In genomic region chr17:4738136-4739121, GRCh38 we compare ENCODE assay signal across 8 cellular contexts. TPM values are rescaled to one million over a fixed set of nuclear protein-coding genes. Genes with fewer than 3 reads are reported as not detected.
A peak's percentile ranks its signal among the peaks of the same experiment; 100 is the strongest.
DNase-seq lines count a peak whose midpoint lies in the region; ATAC-seq and TF ChIP-seq lines count a peak whose summit lies in the region.

No MANE protein-coding gene starts in this region.

- H3K27ac Mint-ChIP-seq in CD4-positive, alpha-beta memory T cell: peak overlapping the region; percentile 77 to 97 (median 93)
- H3K27ac Mint-ChIP-seq in neural progenitor cell: no peak overlapping the region

- H3K27me3 ChIP-seq in CD4-positive, alpha-beta memory T cell (ENCODE audit: insufficient read depth, low read length): no peaks in the 10 kb centered on the region
- H3K27me3 ChIP-seq in RWPE2 (ENCODE audit: insufficient read depth, poor library complexity, severe bottlenecking) (no peaks in the 10 kb centered on the region), esophagus (ENCODE audit: control insufficient read depth in 1 of 2, insufficient read depth in 2 of 2, low read length in 2 of 2) (no peaks in the 10 kb centered on the region), neural progenitor cell (peaks cover 87% of the 10 kb centered on the region)

- peak overlapping the region; percentile 87 to 95 (median 92) for H3K4me3 Mint-ChIP-seq in CD4-positive, alpha-beta memory T cell
- H3K4me3 Mint-ChIP-seq in neural progenitor cell: peak overlapping the region; percentile 75

- peaks cover 1 to 6% of the 10 kb centered on the region in 2 donors for H3K27me3 Mint-ChIP-seq in CD4-positive, alpha-beta memory T cell
- peaks cover 57% of the 10 kb centered on the region for H3K27me3 Mint-ChIP-seq in neural progenitor cell (ENCODE audit: insufficient read depth, low read depth)

- H3K79me2 ChIP-seq in neural progenitor cell (ENCODE audit: low read depth): no peaks in the 10 kb centered on the region

- 15 to 18% methylated on average over 41 of the region's 41 CpGs for WGBS in esophagus, 2 donors

- intact Hi-C loops in CD4-positive, alpha-beta memory T cell (cut with micrococcal nuclease): loop anchor here (1.0 to 2.0 kb wide), 2 partner anchors 28 to 144 kb away; partner anchors contain the start of gene ARRB2

- peaks cover 5% of the 10 kb centered on the region for H3F3A ChIP-seq in neural progenitor cell (ENCODE audit: low read depth)

- H3K4me1 Mint-ChIP-seq in CD4-positive, alpha-beta memory T cell: peaks cover 10 to 22% (median 16%) of the 10 kb centered on the region in 4 donors
- peaks cover 11% of the 10 kb centered on the region for H3K4me1 Mint-ChIP-seq in neural progenitor cell

- peaks cover 6% of the 10 kb centered on the region for H4K20me1 ChIP-seq in neural progenitor cell (ENCODE audit: low read depth)

- peaks cover 19% of the 10 kb centered on the region for H3K4me1 ChIP-seq in CD4-positive, alpha-beta memory T cell (ENCODE audit: insufficient read depth, low read length)
- H3K4me1 ChIP-seq in RWPE2 (ENCODE audit: insufficient read depth, poor library complexity, severe bottlenecking) (no peaks in the 10 kb centered on the region), esophagus (ENCODE audit: control insufficient read depth in 2 of 2, insufficient read depth in 2 of 2, low read length in 1 of 2) (peaks cover 3 to 5% of the 10 kb centered on the region in 2 donors), neural progenitor cell (peaks cover 3% of the 10 kb centered on the region)

- TF ChIP-seq CTCF in RWPE2 (IDR thresholded peaks at IDR 0.05; ENCODE audit: poor library complexity, severe bottlenecking) (no peak), neural progenitor cell (IDR thresholded peaks at IDR 0.05) (no peak)

- H3K4me2 ChIP-seq in neural progenitor cell: peak overlapping the region; percentile 76

- peak overlapping the region; percentile 25 for H3K27ac ChIP-seq in CD4-positive, alpha-beta memory T cell (ENCODE audit: low read depth, low read length)
- H3K27ac ChIP-seq in RWPE2 (ENCODE audit: poor library complexity, severe bottlenecking) (no peak overlapping the region), esophagus (ENCODE audit: low read depth in 2 of 2, low read length in 1 of 2) (peak overlapping the region; percentile 58 to 62), neural progenitor cell (no peak overlapping the region)

- POLR2A ChIA-PET in CD4-positive, alpha-beta memory T cell (lab: Charles Lee; ENCODE audit: partially characterized antibody): interaction anchor here (0.8 to 1.9 kb wide), 5 partner anchors 23 to 52 kb away, joined by 3 to 6 read pairs (median 4); no protein-coding TSS in a partner anchor

- no peaks in the 10 kb centered on the region for H3K36me3 Mint-ChIP-seq in CD4-positive, alpha-beta memory T cell
- no peaks in the 10 kb centered on the region for H3K36me3 Mint-ChIP-seq in neural progenitor cell

- H3K9ac ChIP-seq in neural progenitor cell: no peak overlapping the region

- no peaks in the 10 kb centered on the region for H3K9me3 Mint-ChIP-seq in CD4-positive, alpha-beta memory T cell
- H3K9me3 Mint-ChIP-seq in neural progenitor cell: peaks cover 2% of the 10 kb centered on the region

- peak; percentile 12; the same call in 1 of the 3 replicates for ATAC-seq in RWPE2 (ENCODE audit: low read depth)
- ATAC-seq in GM21619 (IDR thresholded peaks at IDR 0.05; ENCODE audit: unreplicated experiment): no peak

- no peaks in the 10 kb centered on the region for H3K9me3 ChIP-seq in CD4-positive, alpha-beta memory T cell (ENCODE audit: control insufficient read depth in 1 of 2, low read length in 2 of 2)
- H3K9me3 ChIP-seq in RWPE2 (ENCODE audit: severe bottlenecking) (no peaks in the 10 kb centered on the region), esophagus (ENCODE audit: control insufficient read depth in 2 of 2, insufficient read depth in 1 of 2, low read depth in 1 of 2, low read length in 1 of 2) (no peaks in the 10 kb centered on the region), neural progenitor cell (ENCODE audit: low read depth) (no peaks in the 10 kb centered on the region)

- peak; percentile 22 to 56 (median 43) for DNase-seq in CD4-positive, alpha-beta memory T cell
- DNase-seq in RWPE2 (ENCODE audit: low spot score): no peak
- DNase-seq in neural progenitor cell (ENCODE audit: low spot score): peak; percentile 33
- no peak for DNase-seq in NCI-H2107 (lab: John Stamatoyannopoulos, UW)
- DNase-seq in A172 (ENCODE audit: low spot score): no peak
- DNase-seq in COLO668 (lab: John Stamatoyannopoulos, UW; ENCODE audit: unreplicated experiment): no peak

- peak overlapping the region in 1 of 2 donors; percentile 67 for H3K4me3 ChIP-seq in CD4-positive, alpha-beta memory T cell (ENCODE audit: low read length in 2 of 2)
- H3K4me3 ChIP-seq in RWPE2 (ENCODE audit: severe bottlenecking) (peak overlapping the region; percentile 55), esophagus (ENCODE audit: low read depth in 1 of 2, low read length in 2 of 2) (peak overlapping the region; percentile 73 to 81), neural progenitor cell (peak overlapping the region; percentile 64)

- H3K36me3 ChIP-seq in CD4-positive, alpha-beta memory T cell (ENCODE audit: insufficient read depth, low read length): no peaks in the 10 kb centered on the region
- H3K36me3 ChIP-seq in RWPE2 (ENCODE audit: low read depth): no peaks in the 10 kb centered on the region
- H3K36me3 ChIP-seq in esophagus (ENCODE audit: control insufficient read depth in 2 of 2, insufficient read depth in 2 of 2, low read length in 1 of 2): no peaks in the 10 kb centered on the region
- H3K36me3 ChIP-seq in neural progenitor cell: no peaks in the 10 kb centered on the region

- CTCF ChIA-PET in CD4-positive, alpha-beta memory T cell (lab: Charles Lee; ENCODE audit: partially characterized antibody): interaction anchor here (0.6 to 1.6 kb wide), 5 partner anchors 23 to 142 kb away, joined by 3 to 6 read pairs (median 3); partner anchors contain the start of genes ARRB2 and PELP1

- H2AFZ ChIP-seq in neural progenitor cell (replicated peaks): no peak overlapping the region

RNA-seq across cellular contexts. Expression of gene ZMYND15, which starts 1.2 kb away (rescaled TPM):
- under 1 TPM; 0.41 to 0.44 TPM for total RNA-seq in CD4-positive, alpha-beta memory T cell
- polyA plus RNA-seq in CD4-positive, alpha-beta memory T cell: under 1 TPM in 1 of 2 donors, not detected in 1; 0.15 TPM
- polyA plus RNA-seq in esophagus: under 1 TPM; 0.82 to 0.96 TPM
- not detected in 2 replicates for total RNA-seq in neural progenitor cell (ENCODE audit: low replicate concordance)
- 0.07 and 0.21 TPM in 2 replicates for total RNA-seq in A172 (2014; rRNA removed; shearing (Covaris generic))

RNA-seq across cellular contexts. Expression of gene CXCL16, which starts 1.3 kb away (rescaled TPM):
- total RNA-seq in CD4-positive, alpha-beta memory T cell: 1 to 10 TPM; 3.2 to 3.4 TPM
- polyA plus RNA-seq in CD4-positive, alpha-beta memory T cell: 1 to 10 TPM; 1.8 to 3.8 TPM
- polyA plus RNA-seq in esophagus: 10 to 100 TPM; 10.9 to 20.3 TPM
- total RNA-seq in neural progenitor cell (ENCODE audit: low replicate concordance): 0.21 and 0.43 TPM in 2 replicates
- total RNA-seq in A172 (2014; rRNA removed; shearing (Covaris generic)): 5.1 and 8.1 TPM in 2 replicates

RNA-seq across cellular contexts. Expression of gene MED11, which starts 7.2 kb away (rescaled TPM):
- 10 to 100 TPM; 31.7 to 35.4 TPM for total RNA-seq in CD4-positive, alpha-beta memory T cell
- 10 to 100 TPM; 37.5 to 54.0 TPM for polyA plus RNA-seq in CD4-positive, alpha-beta memory T cell
- polyA plus RNA-seq in esophagus: 10 to 100 TPM; 29.8 to 31.1 TPM
- 27.3 and 31.6 TPM in 2 replicates for total RNA-seq in neural progenitor cell (ENCODE audit: low replicate concordance)
- total RNA-seq in A172 (2014; rRNA removed; shearing (Covaris generic)): 29.9 and 33.3 TPM in 2 replicates

RNA-seq across cellular contexts. Expression of gene ARRB2, which starts 28.0 kb away (rescaled TPM):
- 100 to 1,000 TPM; 340 to 341 TPM for total RNA-seq in CD4-positive, alpha-beta memory T cell
- 10 to 100 TPM; 54.5 to 56.7 TPM for polyA plus RNA-seq in CD4-positive, alpha-beta memory T cell
- 10 to 100 TPM; 10.6 TPM for polyA plus RNA-seq in esophagus
- 33.3 and 64.9 TPM in 2 replicates for total RNA-seq in neural progenitor cell (ENCODE audit: low replicate concordance)
- 6.7 and 12.3 TPM in 2 replicates for total RNA-seq in A172 (2014; rRNA removed; shearing (Covaris generic))

RNA-seq across cellular contexts. Expression of gene TM4SF5, which starts 33.3 kb away (rescaled TPM):
- total RNA-seq in CD4-positive, alpha-beta memory T cell: not detected
- not detected for polyA plus RNA-seq in CD4-positive, alpha-beta memory T cell
- polyA plus RNA-seq in esophagus: under 1 TPM in 1 of 2 donors, not detected in 1; 0.07 TPM
- not detected in 2 replicates for total RNA-seq in neural progenitor cell (ENCODE audit: low replicate concordance)
- not detected in 2 replicates for total RNA-seq in A172 (2014; rRNA removed; shearing (Covaris generic))

Comparison
In these comparisons a context has a peak if more than half of its experiments do, and no peak if none do; other contexts are left out.
1. DNase-seq: peak in CD4-positive, alpha-beta memory T cell (5 of 5) and neural progenitor cell (single experiment); none in RWPE2 (single experiment), NCI-H2107 (single experiment), A172 (single experiment) and COLO668 (single experiment).
2. H3K27ac ChIP-seq: peak in CD4-positive, alpha-beta memory T cell (single experiment) and esophagus (2 of 2); none in RWPE2 (single experiment) and neural progenitor cell (single experiment).